24 cellular contexts compared by ENCODE assay signal in genomic region chr1:27316860-27317259, GRCh38. TPM values are rescaled to one million over a fixed set of nuclear protein-coding genes. Genes with fewer than 3 reads are reported as not detected.
"Had no signal": no experiment of that assay in that cellular context is flagged by ENCODE, and none has a peak within 500 bp of the region (broad histone marks: within the 10 kb centered on the region; RNA-seq: fewer than 3 reads in every experiment).

No MANE protein-coding gene starts in this region.

- H3K9me3 ChIP-seq: SJCRH30 had no signal

- ATAC-seq: HepG2, Panc1 had no signal

- H3K36me3 ChIP-seq: SJCRH30 had no signal

- DNase-seq: IMR-90, Karpas-422, KG1, MM.1S, NCI-H1048, NCI-H1105, NCI-H1417, NCI-H1436 treated with DMSO at 0.1 percent for 48 hours, NCI-H1694 treated with DMSO at 0.1 percent for 48 hours, NCI-H1930, NCI-H2081, NCI-H2107, NCI-H2227 treated with DMSO at 0.1 percent for 48 hours, NCI-H524 treated with DMSO at 0.1 percent for 48 hours, NCI-H69, NCI-H774, SHP77 treated with DMSO at 0.1 percent for 48 hours, SJCRH30 had no signal

- H3K4me1 ChIP-seq: SJCRH30 had no signal

- H3K27ac ChIP-seq: RWPE1, SJCRH30 had no signal

- H3K4me3 ChIP-seq: SJCRH30 had no signal

RNA-seq across cellular contexts. Expression of gene FCN3, which starts 57.8 kb away (rescaled TPM):
- total RNA-seq: HepG2, HT1080, IMR-90, M059J, NCI-H460, SJCRH30 had no signal
- polyA plus RNA-seq: HepG2, IMR-90 had no signal
